11 cellular contexts compared by ENCODE assay signal in genomic region chr1:234535763-234536515, GRCh38. TPM values are rescaled to one million over a fixed set of nuclear protein-coding genes. Genes with fewer than 3 reads are reported as not detected.
A peak's percentile ranks its signal among the peaks of the same experiment; 100 is the strongest.
DNase-seq lines count a peak whose midpoint lies in the region; ATAC-seq and TF ChIP-seq lines count a peak whose summit lies in the region.
"Had no signal": no experiment of that assay in that cellular context is flagged by ENCODE, and none has a peak within 500 bp of the region (broad histone marks: within the 10 kb centered on the region; RNA-seq: fewer than 3 reads in every experiment).

No MANE protein-coding gene starts in this region.

- DNase-seq in T-helper 17 cell (no peak), esophagus squamous epithelium (lab: John Stamatoyannopoulos, UW) (no peak), tibial artery (peak; percentile 84 to 91), Kasumi-1 (lab: John Stamatoyannopoulos, UW) (no peak), NCI-H82 (lab: John Stamatoyannopoulos, UW) (no peak), AML-193 (lab: John Stamatoyannopoulos, UW) (no peak)
- DNase-seq: erythroblast; KG1; stimulated activated naive CD8-positive, alpha-beta T cell treated with anti-CD3 and anti-CD28 coated beads, Interleukin-15, amount 100 ng/mL, for 72 hours had no signal

- peaks cover 2% of the 10 kb centered on the region for H3K36me3 Mint-ChIP-seq in T-helper 17 cell (ENCODE audit: low read depth)

- peaks cover 24% of the 10 kb centered on the region for H3K27me3 Mint-ChIP-seq in T-helper 17 cell

- TF ChIP-seq POLR2A in esophagus squamous epithelium (IDR thresholded peaks at IDR 0.05): no peak

- peak overlapping the region; percentile 87 to 99 (median 97) for H3K27ac ChIP-seq in esophagus squamous epithelium
- peak overlapping the region; percentile 90 to 91 for H3K27ac ChIP-seq in mucosa of rectum (ENCODE audit: low read depth in 2 of 2, low read length in 2 of 2)
- H3K27ac ChIP-seq in tibial artery: peak overlapping the region; percentile 98 to 99

- H3K4me3 ChIP-seq in esophagus squamous epithelium: no peak overlapping the region
- H3K4me3 ChIP-seq in mucosa of rectum (ENCODE audit: low read length in 2 of 2): no peak overlapping the region
- no peak overlapping the region for H3K4me3 ChIP-seq in tibial artery

- H3K9me3 ChIP-seq in T-helper 17 cell (ENCODE audit: control insufficient read depth, low read length, poor library complexity, severe bottlenecking) (no peaks in the 10 kb centered on the region), esophagus squamous epithelium (no peaks in the 10 kb centered on the region), mucosa of rectum (ENCODE audit: control insufficient read depth in 2 of 2, low read length in 2 of 2) (no peaks in the 10 kb centered on the region), tibial artery (no peaks in the 10 kb centered on the region)

- H3K27me3 ChIP-seq in esophagus squamous epithelium (no peaks in the 10 kb centered on the region), mucosa of rectum (ENCODE audit: control insufficient read depth in 2 of 2, insufficient read depth in 2 of 2, low read length in 2 of 2) (no peaks in the 10 kb centered on the region), tibial artery (no peaks in the 10 kb centered on the region)

- no peak overlapping the region for H3K4me3 Mint-ChIP-seq in T-helper 17 cell
- H3K4me3 Mint-ChIP-seq: stimulated activated naive CD8-positive, alpha-beta T cell treated with anti-CD3 and anti-CD28 coated beads, Interleukin-15, amount 100 ng/mL, for 72 hours had no signal

- no peak overlapping the region for H3K9ac ChIP-seq in mucosa of rectum (ENCODE audit: low read depth in 1 of 2, low read length in 2 of 2)

- intact Hi-C loops in esophagus squamous epithelium (cut with DNase I): loop anchor here (5.0 kb wide), 1 partner anchor 61 kb away; no protein-coding TSS in a partner anchor
- intact Hi-C loops in tibial artery (cut with DNase I; ENCODE audit: low total_unique reads): loop anchor here (5.0 to 10.0 kb wide), 2 partner anchors 34 to 449 kb away; no protein-coding TSS in a partner anchor

- H3K36me3 ChIP-seq in esophagus squamous epithelium (no peaks in the 10 kb centered on the region), mucosa of rectum (ENCODE audit: control insufficient read depth in 2 of 2, insufficient read depth in 2 of 2, low read length in 2 of 2) (no peaks in the 10 kb centered on the region), tibial artery (no peaks in the 10 kb centered on the region)

- H3K4me1 Mint-ChIP-seq in T-helper 17 cell: peaks cover 5% of the 10 kb centered on the region

- H3K4me1 ChIP-seq in esophagus squamous epithelium: peaks cover 79 to 100% (median 96%) of the 10 kb centered on the region in 3 donors
- H3K4me1 ChIP-seq in mucosa of rectum (ENCODE audit: control insufficient read depth in 2 of 2, insufficient read depth in 2 of 2, low read length in 2 of 2): peaks cover 60 to 70% of the 10 kb centered on the region in 2 donors
- peaks cover 16 to 97% (median 83%) of the 10 kb centered on the region in 4 donors for H3K4me1 ChIP-seq in tibial artery

- ATAC-seq in T-helper 17 cell (no peak), GM21786 (IDR thresholded peaks at IDR 0.05; ENCODE audit: unreplicated experiment) (no peak)
- ATAC-seq: stimulated activated naive CD8-positive, alpha-beta T cell treated with anti-CD3 and anti-CD28 coated beads, Interleukin-15, amount 100 ng/mL, for 72 hours had no signal

- 28 to 57% methylated on average over 10 to 14 of the region's 14 CpGs for WGBS in esophagus squamous epithelium, 2 donors

- no peak for TF ChIP-seq CTCF in esophagus squamous epithelium (IDR thresholded peaks at IDR 0.05)
- TF ChIP-seq CTCF in tibial artery (IDR thresholded peaks at IDR 0.05): no peak

- H3K27ac Mint-ChIP-seq in T-helper 17 cell: peak overlapping the region; percentile 41
- H3K27ac Mint-ChIP-seq: stimulated activated naive CD8-positive, alpha-beta T cell treated with anti-CD3 and anti-CD28 coated beads, Interleukin-15, amount 100 ng/mL, for 72 hours had no signal

RNA-seq across cellular contexts. Expression of gene TARBP1, which starts 57.0 kb away (rescaled TPM):
- total RNA-seq in T-helper 17 cell (10 to 100 TPM; 31.7 to 33.8 TPM), esophagus squamous epithelium (10 to 100 TPM; 13.2 to 39.2 (median 27.6) TPM)

Comparison
In these comparisons a context has a peak if more than half of its experiments do, and no peak if none do; other contexts are left out.
1. DNase-seq: peak in tibial artery (2 of 2); none in T-helper 17 cell (0 of 3), esophagus squamous epithelium (single experiment), Kasumi-1 (0 of 2), NCI-H82 (single experiment) and AML-193 (0 of 2).
2. Peak in every context shown above with its lines, with median percentiles within 50 percentile points of each other: H3K27ac ChIP-seq.